Comparison of ENCODE assay signal across 9 cellular contexts in the genomic region with DNA sequence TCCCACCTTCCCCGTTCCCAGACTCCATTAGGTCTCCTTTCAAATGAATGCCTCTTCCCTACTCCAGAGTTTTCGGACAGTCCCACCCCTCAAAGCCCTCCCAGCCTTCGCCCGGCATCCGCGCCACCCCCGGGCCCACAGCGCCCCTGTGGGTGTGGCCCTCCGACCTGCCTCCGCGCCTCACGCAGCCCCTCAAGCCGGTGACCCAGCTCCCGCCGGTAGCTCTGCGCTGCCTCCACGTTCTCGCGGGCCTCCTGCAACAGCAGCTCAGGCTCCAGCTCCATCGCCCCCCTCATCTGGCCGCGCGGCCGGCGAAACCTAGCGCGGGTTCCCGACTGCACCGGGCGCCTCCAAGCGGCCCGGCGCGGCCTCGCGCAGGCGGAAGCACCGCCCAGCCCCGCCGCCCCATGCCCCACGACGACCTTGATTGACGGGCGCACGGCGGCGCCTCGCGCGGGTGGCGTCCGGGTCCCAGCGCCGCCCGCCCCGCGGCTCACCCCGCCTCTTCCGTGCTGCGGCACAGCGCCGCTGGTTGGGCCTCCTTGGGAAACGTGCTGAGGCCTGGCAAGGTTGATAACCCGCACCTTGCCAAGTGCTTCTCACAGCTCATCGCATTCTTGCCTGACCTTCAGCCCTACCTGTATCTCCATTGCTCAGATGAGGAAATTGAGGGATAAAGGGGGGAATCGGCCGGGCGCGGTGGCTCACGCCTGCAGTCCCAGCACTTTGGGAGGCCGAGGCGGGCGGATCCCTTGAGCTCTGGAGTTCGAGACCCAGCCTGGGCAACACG. TPM values are rescaled to one million over a fixed set of nuclear protein-coding genes. Genes with fewer than 3 reads are reported as not detected.
DNase-seq lines count a peak whose midpoint lies in the region; ATAC-seq, FAIRE-seq and TF ChIP-seq lines count a peak whose summit lies in the region.
"Had no signal": no experiment of that assay in that cellular context is flagged by ENCODE, and none has a peak within 500 bp of the region (broad histone marks: within the 10 kb centered on the region; RNA-seq: fewer than 3 reads in every experiment).

A gene with protein sequence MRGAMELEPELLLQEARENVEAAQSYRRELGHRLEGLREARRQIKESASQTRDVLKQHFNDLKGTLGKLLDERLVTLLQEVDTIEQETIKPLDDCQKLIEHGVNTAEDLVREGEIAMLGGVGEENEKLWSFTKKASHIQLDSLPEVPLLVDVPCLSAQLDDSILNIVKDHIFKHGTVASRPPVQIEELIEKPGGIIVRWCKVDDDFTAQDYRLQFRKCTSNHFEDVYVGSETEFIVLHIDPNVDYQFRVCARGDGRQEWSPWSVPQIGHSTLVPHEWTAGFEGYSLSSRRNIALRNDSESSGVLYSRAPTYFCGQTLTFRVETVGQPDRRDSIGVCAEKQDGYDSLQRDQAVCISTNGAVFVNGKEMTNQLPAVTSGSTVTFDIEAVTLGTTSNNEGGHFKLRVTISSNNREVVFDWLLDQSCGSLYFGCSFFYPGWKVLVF (minus strand): TSS at position 337 of the 790 bp plus-strand sequence. CDS start 41 bp downstream, at position 296.

- DNase-seq in AG20443 (ENCODE audit: low spot score): peak; percentile 99
- peak; percentile 64 to 91 for DNase-seq in NCI-H446 (lab: John Stamatoyannopoulos, UW)
- DNase-seq in cerebellar cortex (ENCODE audit: low spot score): peak; percentile 90
- DNase-seq in kidney: peak; percentile 96
- peak; percentile 86 to 87 for DNase-seq in stimulated activated CD4-positive, alpha-beta T cell treated with anti-CD3 and anti-CD28 coated beads, Interleukin-15, amount 100 ng/mL, for 1 hour (ENCODE audit: low read depth in 1 of 2, low spot score in 1 of 2)

- peak; percentile 42 for TF ChIP-seq CTCF in kidney (IDR thresholded peaks at IDR 0.05; ENCODE audit: borderline replicate concordance, extremely low read depth, insufficient read depth)

- no peaks in the 10 kb centered on the region for H3K36me3 ChIP-seq in kidney (ENCODE audit: control insufficient read depth in 1 of 2, insufficient read depth in 2 of 2, low read length in 2 of 2)

- peak within 1 kb of the TSS; percentile 69 to 82 for H3K27ac ChIP-seq in kidney (ENCODE audit: low read depth in 2 of 2, low read length in 2 of 2)

- H3K4me1 ChIP-seq in kidney (ENCODE audit: control insufficient read depth in 1 of 2, insufficient read depth in 1 of 2, low read depth in 1 of 2, low read length in 2 of 2): no peaks in the 10 kb centered on the region

- intact Hi-C loops in kidney (cut with DNase I): no loop called here

- H3K4me3 ChIP-seq in kidney (ENCODE audit: low read length in 2 of 2): peak within 1 kb of the TSS; percentile 82 to 88

- H3K9me3 ChIP-seq in kidney (ENCODE audit: control insufficient read depth in 1 of 2, low read length in 2 of 2): no peaks in the 10 kb centered on the region

- ATAC-seq in GM19035 (IDR thresholded peaks at IDR 0.05; ENCODE audit: unreplicated experiment) (peak; percentile 87), HG03354 (IDR thresholded peaks at IDR 0.05; ENCODE audit: poor library complexity, severe bottlenecking, unreplicated experiment) (peak; percentile 83)
- ATAC-seq in activated CD4-positive, CD25-positive, alpha-beta regulatory T cell treated with anti-CD3 and anti-CD28 coated beads, Interleukin-2, amount 50 U/mL, for 24 hours: peak; percentile 96 to 97

- H3K9ac ChIP-seq in kidney (ENCODE audit: low read length in 2 of 2): peak within 1 kb of the TSS; percentile 83 to 84

- FAIRE-seq in kidney (lab: Jason Lieb, UNC): no peak
- FAIRE-seq: colon had no signal

RNA-seq across cellular contexts. Expression of the gene that starts here (rescaled TPM):
- total RNA-seq in kidney: 12.9 TPM
- polyA plus RNA-seq in kidney (ENCODE audit: insufficient read depth, low read depth, low replicate concordance): 3.4 TPM

Comparison
In these comparisons a context has a peak if more than half of its experiments do, and no peak if none do; other contexts are left out.
1. Peak in every context shown above with its lines: DNase-seq, ATAC-seq, H3K4me3 ChIP-seq and H3K27ac ChIP-seq.